9 cellular contexts compared by ENCODE assay signal in genomic region chr4:12729384-12729783, GRCh38.
A peak's percentile ranks its signal among the peaks of the same experiment; 100 is the strongest.
DNase-seq lines count a peak whose midpoint lies in the region; ATAC-seq, FAIRE-seq and TF ChIP-seq lines count a peak whose summit lies in the region.
"Had no signal": no experiment of that assay in that cellular context is flagged by ENCODE, and none has a peak within 500 bp of the region (broad histone marks: within the 10 kb centered on the region; RNA-seq: fewer than 3 reads in every experiment).

No MANE protein-coding gene starts in this region.

- peak; percentile 57 for FAIRE-seq in RCC 7860 (lab: Jason Lieb, UNC)
- FAIRE-seq in H54 (lab: Jason Lieb, UNC), result no peak

- DNase-seq in AG09319 (ENCODE audit: extremely low read depth, low read depth) (no peak), RCC 7860 (ENCODE audit: low spot score) (no peak), hepatocyte (ENCODE audit: low spot score) (peak; percentile 22), H54 (ENCODE audit: insufficient read length, low spot score) (no peak)
- no peak for DNase-seq in activated naive CD4-positive, alpha-beta T cell treated with anti-CD3 and anti-CD28 coated beads for 36 hours
- DNase-seq in activated CD4-positive, alpha-beta memory T cell treated with anti-CD3 and anti-CD28 coated beads, Interleukin-2, amount 10 ng/mL, durations not matched to agents 7 days and 5 days, result no peak

- no peaks in the 10 kb centered on the region for H3K79me2 ChIP-seq in hepatocyte

- H3K27ac Mint-ChIP-seq in activated naive CD4-positive, alpha-beta T cell treated with anti-CD3 and anti-CD28 coated beads for 36 hours, result no peak overlapping the region
- no peak overlapping the region for H3K27ac Mint-ChIP-seq in activated CD4-positive, alpha-beta memory T cell treated with anti-CD3 and anti-CD28 coated beads, Interleukin-2, amount 10 ng/mL, durations not matched to agents 7 days and 5 days

- no peak overlapping the region for H3K4me3 Mint-ChIP-seq in activated naive CD4-positive, alpha-beta T cell treated with anti-CD3 and anti-CD28 coated beads for 36 hours
- H3K4me3 Mint-ChIP-seq in activated CD4-positive, alpha-beta memory T cell treated with anti-CD3 and anti-CD28 coated beads, Interleukin-2, amount 10 ng/mL, durations not matched to agents 7 days and 5 days, result no peak overlapping the region

- POLR2A ChIA-PET in activated CD4-positive, alpha-beta memory T cell treated with anti-CD3 and anti-CD28 coated beads, Interleukin-2, amount 10 ng/mL, durations not matched to agents 7 days and 5 days (lab: Charles Lee), result no interaction called here

- TF ChIP-seq CTCF in AG09319 (IDR thresholded peaks at IDR 0.05; ENCODE audit: low read depth, low read length) (peak; percentile 23), hepatocyte (IDR thresholded peaks at IDR 0.05; ENCODE audit: poor library complexity) (peak; percentile 61)

- H3K9me2 ChIP-seq in hepatocyte (replicated peaks; ENCODE audit: insufficient read depth), result no peaks in the 10 kb centered on the region

- no peak overlapping the region for H3K27ac ChIP-seq in hepatocyte

- H3K36me3 ChIP-seq in hepatocyte (replicated peaks; ENCODE audit: insufficient read depth, low read depth), result no peaks in the 10 kb centered on the region

- ATAC-seq in GM18868 (IDR thresholded peaks at IDR 0.05; ENCODE audit: unreplicated experiment) (peak; percentile 40), GM18502 (IDR thresholded peaks at IDR 0.05; ENCODE audit: poor library complexity, unreplicated experiment) (no peak)
- ATAC-seq: esophagus mucosa had no signal

- CTCF ChIA-PET in activated naive CD4-positive, alpha-beta T cell treated with anti-CD3 and anti-CD28 coated beads for 36 hours (lab: Charles Lee), result interaction anchor here (0.7 to 1.3 kb wide), 7 partner anchors 31 to 1038 kb away, joined by 3 to 5 read pairs (median 4); no protein-coding TSS in a partner anchor
- CTCF ChIA-PET in activated CD4-positive, alpha-beta memory T cell treated with anti-CD3 and anti-CD28 coated beads, Interleukin-2, amount 10 ng/mL, durations not matched to agents 7 days and 5 days (lab: Charles Lee), result interaction anchor here (0.6 to 1.4 kb wide), 7 partner anchors 60 to 1370 kb away, joined by 3 to 7 read pairs (median 4); no protein-coding TSS in a partner anchor

- H3K4me3 ChIP-seq in hepatocyte, result no peak overlapping the region

- no peaks in the 10 kb centered on the region for H3K27me3 ChIP-seq in hepatocyte

- H3K4me1 Mint-ChIP-seq in activated naive CD4-positive, alpha-beta T cell treated with anti-CD3 and anti-CD28 coated beads for 36 hours (ENCODE audit: low read depth), result no peaks in the 10 kb centered on the region
- no peaks in the 10 kb centered on the region for H3K4me1 Mint-ChIP-seq in activated CD4-positive, alpha-beta memory T cell treated with anti-CD3 and anti-CD28 coated beads, Interleukin-2, amount 10 ng/mL, durations not matched to agents 7 days and 5 days

- H3K9me3 Mint-ChIP-seq in activated naive CD4-positive, alpha-beta T cell treated with anti-CD3 and anti-CD28 coated beads for 36 hours, result no peaks in the 10 kb centered on the region
- no peaks in the 10 kb centered on the region for H3K9me3 Mint-ChIP-seq in activated CD4-positive, alpha-beta memory T cell treated with anti-CD3 and anti-CD28 coated beads, Interleukin-2, amount 10 ng/mL, durations not matched to agents 7 days and 5 days

- intact Hi-C loops in activated naive CD4-positive, alpha-beta T cell treated with anti-CD3 and anti-CD28 coated beads for 36 hours (cut with micrococcal nuclease), result loop anchor here (1.0 to 5.0 kb wide), 3 partner anchors 123 to 925 kb away; no protein-coding TSS in a partner anchor

- no peaks in the 10 kb centered on the region for H3K9me3 ChIP-seq in hepatocyte (ENCODE audit: low read depth)

- WGBS in hepatocyte (ENCODE audit: low lambda C conversion rate, missing lambda C conversion rate), result 0% methylated on average over 1 of the region's 1 CpG

- no peak overlapping the region for H2AFZ ChIP-seq in hepatocyte

- H3K4me2 ChIP-seq in hepatocyte, result no peak overlapping the region

- H3K4me1 ChIP-seq in hepatocyte (ENCODE audit: insufficient read depth), result no peaks in the 10 kb centered on the region

- TF ChIP-seq POLR2A in H54 (IDR thresholded peaks at IDR 0.05; ENCODE audit: low read depth, low read length), result no peak

- no peaks in the 10 kb centered on the region for H4K20me1 ChIP-seq in hepatocyte (ENCODE audit: insufficient read depth, poor library complexity, severe bottlenecking)

- no peaks in the 10 kb centered on the region for H3K36me3 Mint-ChIP-seq in activated naive CD4-positive, alpha-beta T cell treated with anti-CD3 and anti-CD28 coated beads for 36 hours (ENCODE audit: low read depth)
- H3K36me3 Mint-ChIP-seq in activated CD4-positive, alpha-beta memory T cell treated with anti-CD3 and anti-CD28 coated beads, Interleukin-2, amount 10 ng/mL, durations not matched to agents 7 days and 5 days (ENCODE audit: low read depth), result no peaks in the 10 kb centered on the region

- peaks cover 23% of the 10 kb centered on the region for H3K27me3 Mint-ChIP-seq in activated naive CD4-positive, alpha-beta T cell treated with anti-CD3 and anti-CD28 coated beads for 36 hours (ENCODE audit: low read depth)
- H3K27me3 Mint-ChIP-seq in activated CD4-positive, alpha-beta memory T cell treated with anti-CD3 and anti-CD28 coated beads, Interleukin-2, amount 10 ng/mL, durations not matched to agents 7 days and 5 days, result peaks cover 3% of the 10 kb centered on the region
